ENCODE assay signal across 9 cellular contexts in genomic region chrX:19791562-19791961, GRCh38.
DNase-seq lines count a peak whose midpoint lies in the region; ATAC-seq and TF ChIP-seq lines count a peak whose summit lies in the region.
"Had no signal": no experiment of that assay in that cellular context is flagged by ENCODE, and none has a peak within 500 bp of the region (broad histone marks: within the 10 kb centered on the region; RNA-seq: fewer than 3 reads in every experiment).

No MANE protein-coding gene starts in this region.

- no peak for TF ChIP-seq POLR2A in vagina (IDR thresholded peaks at IDR 0.05)

- peak overlapping the region; percentile 74 to 91 (median 82) for H3K4me3 Mint-ChIP-seq in CD4-positive, CD25-positive, alpha-beta regulatory T cell
- H3K4me3 Mint-ChIP-seq in activated naive CD8-positive, alpha-beta T cell treated with anti-CD3 and anti-CD28 coated beads, Interleukin-2, amount 50 U/mL, for 24 hours, result peak overlapping the region; percentile 24

- peaks cover 14% of the 10 kb centered on the region for H3K36me3 Mint-ChIP-seq in CD4-positive, CD25-positive, alpha-beta regulatory T cell
- peaks cover 17% of the 10 kb centered on the region for H3K36me3 Mint-ChIP-seq in activated naive CD8-positive, alpha-beta T cell treated with anti-CD3 and anti-CD28 coated beads, Interleukin-2, amount 50 U/mL, for 24 hours (ENCODE audit: low read depth)

- ATAC-seq in CD4-positive, CD25-positive, alpha-beta regulatory T cell (ENCODE audit: low read depth in 2 of 2), result peak; percentile 89 to 90
- ATAC-seq in GM19351 (IDR thresholded peaks at IDR 0.05; ENCODE audit: unreplicated experiment) (peak; percentile 62), HG03521 (IDR thresholded peaks at IDR 0.05; ENCODE audit: unreplicated experiment) (peak; percentile 57)
- peak; percentile 75 for ATAC-seq in activated naive CD8-positive, alpha-beta T cell treated with anti-CD3 and anti-CD28 coated beads, Interleukin-2, amount 50 U/mL, for 24 hours
- ATAC-seq: left lung had no signal

- no peak for TF ChIP-seq CTCF in vagina (IDR thresholded peaks at IDR 0.05)

- intact Hi-C loops in vagina (cut with DNase I), result no loop called here

- no peaks in the 10 kb centered on the region for H3K9me3 Mint-ChIP-seq in CD4-positive, CD25-positive, alpha-beta regulatory T cell
- H3K9me3 Mint-ChIP-seq in activated naive CD8-positive, alpha-beta T cell treated with anti-CD3 and anti-CD28 coated beads, Interleukin-2, amount 50 U/mL, for 24 hours, result no peaks in the 10 kb centered on the region

- H3K27ac Mint-ChIP-seq in CD4-positive, CD25-positive, alpha-beta regulatory T cell, result peak overlapping the region; percentile 65 to 90 (median 83)
- peak overlapping the region; percentile 85 for H3K27ac Mint-ChIP-seq in activated naive CD8-positive, alpha-beta T cell treated with anti-CD3 and anti-CD28 coated beads, Interleukin-2, amount 50 U/mL, for 24 hours

- H3K27ac ChIP-seq in CD4-positive, CD25-positive, alpha-beta regulatory T cell (ENCODE audit: insufficient read depth, low read length, poor library complexity, severe bottlenecking), result peak overlapping the region; percentile 61
- H3K27ac ChIP-seq in vagina, result no peak overlapping the region

- peak overlapping the region; percentile 78 for H3K4me3 ChIP-seq in CD4-positive, CD25-positive, alpha-beta regulatory T cell (ENCODE audit: low read depth, low read length)
- no peak overlapping the region for H3K4me3 ChIP-seq in vagina
- H3K4me3 ChIP-seq: left lung had no signal

- peaks cover 62% of the 10 kb centered on the region for H3K4me1 ChIP-seq in CD4-positive, CD25-positive, alpha-beta regulatory T cell (ENCODE audit: control insufficient read depth, insufficient read depth, low read length, poor library complexity, severe bottlenecking)
- no peaks in the 10 kb centered on the region for H3K4me1 ChIP-seq in vagina

- no peaks in the 10 kb centered on the region for H3K9me3 ChIP-seq in CD4-positive, CD25-positive, alpha-beta regulatory T cell (ENCODE audit: control insufficient read depth in 2 of 2, low read length in 2 of 2)
- no peaks in the 10 kb centered on the region for H3K9me3 ChIP-seq in vagina
- H3K9me3 ChIP-seq: left lung had no signal

- no peaks in the 10 kb centered on the region for H3K27me3 Mint-ChIP-seq in CD4-positive, CD25-positive, alpha-beta regulatory T cell
- no peaks in the 10 kb centered on the region for H3K27me3 Mint-ChIP-seq in activated naive CD8-positive, alpha-beta T cell treated with anti-CD3 and anti-CD28 coated beads, Interleukin-2, amount 50 U/mL, for 24 hours

- DNase-seq in CD4-positive, CD25-positive, alpha-beta regulatory T cell, result peak; percentile 4 to 74 (median 27)
- DNase-seq in activated naive CD8-positive, alpha-beta T cell treated with anti-CD3 and anti-CD28 coated beads, Interleukin-2, amount 50 U/mL, for 24 hours, result no peak
- DNase-seq in NCI-H82 (lab: John Stamatoyannopoulos, UW) (no peak), NCI-H1105 (lab: John Stamatoyannopoulos, UW) (no peak), vagina (ENCODE audit: extremely low spot score in 2 of 2) (no peak), mucosa of gallbladder (ENCODE audit: low spot score) (no peak)
- DNase-seq: left lung had no signal

- H3K27me3 ChIP-seq in CD4-positive, CD25-positive, alpha-beta regulatory T cell (ENCODE audit: control insufficient read depth, insufficient read depth, low read length), result no peaks in the 10 kb centered on the region
- H3K27me3 ChIP-seq in vagina, result no peaks in the 10 kb centered on the region
- H3K27me3 ChIP-seq: left lung had no signal

- peaks cover 7 to 85% (median 46%) of the 10 kb centered on the region in 4 donors for H3K4me1 Mint-ChIP-seq in CD4-positive, CD25-positive, alpha-beta regulatory T cell
- peaks cover 80% of the 10 kb centered on the region for H3K4me1 Mint-ChIP-seq in activated naive CD8-positive, alpha-beta T cell treated with anti-CD3 and anti-CD28 coated beads, Interleukin-2, amount 50 U/mL, for 24 hours

- H3K36me3 ChIP-seq in CD4-positive, CD25-positive, alpha-beta regulatory T cell (ENCODE audit: control insufficient read depth, insufficient read depth, low read length), result peaks cover 10% of the 10 kb centered on the region
- no peaks in the 10 kb centered on the region for H3K36me3 ChIP-seq in vagina
- H3K36me3 ChIP-seq: left lung had no signal

Comparison
In these comparisons a context has a peak if more than half of its experiments do, and no peak if none do; other contexts are left out.
1. DNase-seq: peak in CD4-positive, CD25-positive, alpha-beta regulatory T cell (3 of 3); none in activated naive CD8-positive, alpha-beta T cell treated with anti-CD3 and anti-CD28 coated beads, Interleukin-2, amount 50 U/mL, for 24 hours (single experiment), NCI-H82 (single experiment), NCI-H1105 (single experiment), vagina (0 of 2) and mucosa of gallbladder (single experiment).
2. Peak in every context shown above with its lines, with median percentiles within 50 percentile points of each other: ATAC-seq.